In the genomic region with DNA sequence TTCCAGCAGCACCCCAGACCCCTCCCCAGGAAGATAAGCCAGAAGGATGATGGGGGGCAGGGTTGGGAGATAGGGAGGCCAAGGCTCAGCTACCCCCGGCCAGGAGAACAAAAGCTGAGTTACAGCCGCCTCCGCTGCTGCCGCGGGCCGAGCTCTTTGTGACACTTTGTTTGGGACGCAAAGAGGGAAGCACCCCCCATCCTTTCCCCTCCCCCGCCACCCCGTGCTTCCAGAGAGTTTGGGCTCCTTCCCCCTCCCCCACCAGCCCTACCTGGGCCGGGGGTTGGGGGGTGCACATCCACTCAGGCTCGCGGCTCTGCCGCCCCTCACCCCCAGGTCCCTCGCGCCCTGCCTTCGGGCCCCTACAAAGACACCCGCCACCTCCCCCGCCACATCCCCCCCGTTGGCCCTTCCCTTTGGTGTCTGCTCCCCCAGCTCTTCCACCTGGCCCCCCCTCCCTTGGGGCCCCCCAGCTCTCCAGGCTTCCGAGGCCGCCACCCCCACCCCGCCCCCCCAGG, we compare ENCODE assay signal across 1 cellular context.
TF ChIP-seq lines count a peak whose summit lies in the region.

No MANE protein-coding gene starts in this region.

TF ChIP-seq in GM23338, 12 proteins besides CTCF, POLR2A, EP300 and RAD21 (continued from another document):
- TF ChIP-seq, protein P1, sequence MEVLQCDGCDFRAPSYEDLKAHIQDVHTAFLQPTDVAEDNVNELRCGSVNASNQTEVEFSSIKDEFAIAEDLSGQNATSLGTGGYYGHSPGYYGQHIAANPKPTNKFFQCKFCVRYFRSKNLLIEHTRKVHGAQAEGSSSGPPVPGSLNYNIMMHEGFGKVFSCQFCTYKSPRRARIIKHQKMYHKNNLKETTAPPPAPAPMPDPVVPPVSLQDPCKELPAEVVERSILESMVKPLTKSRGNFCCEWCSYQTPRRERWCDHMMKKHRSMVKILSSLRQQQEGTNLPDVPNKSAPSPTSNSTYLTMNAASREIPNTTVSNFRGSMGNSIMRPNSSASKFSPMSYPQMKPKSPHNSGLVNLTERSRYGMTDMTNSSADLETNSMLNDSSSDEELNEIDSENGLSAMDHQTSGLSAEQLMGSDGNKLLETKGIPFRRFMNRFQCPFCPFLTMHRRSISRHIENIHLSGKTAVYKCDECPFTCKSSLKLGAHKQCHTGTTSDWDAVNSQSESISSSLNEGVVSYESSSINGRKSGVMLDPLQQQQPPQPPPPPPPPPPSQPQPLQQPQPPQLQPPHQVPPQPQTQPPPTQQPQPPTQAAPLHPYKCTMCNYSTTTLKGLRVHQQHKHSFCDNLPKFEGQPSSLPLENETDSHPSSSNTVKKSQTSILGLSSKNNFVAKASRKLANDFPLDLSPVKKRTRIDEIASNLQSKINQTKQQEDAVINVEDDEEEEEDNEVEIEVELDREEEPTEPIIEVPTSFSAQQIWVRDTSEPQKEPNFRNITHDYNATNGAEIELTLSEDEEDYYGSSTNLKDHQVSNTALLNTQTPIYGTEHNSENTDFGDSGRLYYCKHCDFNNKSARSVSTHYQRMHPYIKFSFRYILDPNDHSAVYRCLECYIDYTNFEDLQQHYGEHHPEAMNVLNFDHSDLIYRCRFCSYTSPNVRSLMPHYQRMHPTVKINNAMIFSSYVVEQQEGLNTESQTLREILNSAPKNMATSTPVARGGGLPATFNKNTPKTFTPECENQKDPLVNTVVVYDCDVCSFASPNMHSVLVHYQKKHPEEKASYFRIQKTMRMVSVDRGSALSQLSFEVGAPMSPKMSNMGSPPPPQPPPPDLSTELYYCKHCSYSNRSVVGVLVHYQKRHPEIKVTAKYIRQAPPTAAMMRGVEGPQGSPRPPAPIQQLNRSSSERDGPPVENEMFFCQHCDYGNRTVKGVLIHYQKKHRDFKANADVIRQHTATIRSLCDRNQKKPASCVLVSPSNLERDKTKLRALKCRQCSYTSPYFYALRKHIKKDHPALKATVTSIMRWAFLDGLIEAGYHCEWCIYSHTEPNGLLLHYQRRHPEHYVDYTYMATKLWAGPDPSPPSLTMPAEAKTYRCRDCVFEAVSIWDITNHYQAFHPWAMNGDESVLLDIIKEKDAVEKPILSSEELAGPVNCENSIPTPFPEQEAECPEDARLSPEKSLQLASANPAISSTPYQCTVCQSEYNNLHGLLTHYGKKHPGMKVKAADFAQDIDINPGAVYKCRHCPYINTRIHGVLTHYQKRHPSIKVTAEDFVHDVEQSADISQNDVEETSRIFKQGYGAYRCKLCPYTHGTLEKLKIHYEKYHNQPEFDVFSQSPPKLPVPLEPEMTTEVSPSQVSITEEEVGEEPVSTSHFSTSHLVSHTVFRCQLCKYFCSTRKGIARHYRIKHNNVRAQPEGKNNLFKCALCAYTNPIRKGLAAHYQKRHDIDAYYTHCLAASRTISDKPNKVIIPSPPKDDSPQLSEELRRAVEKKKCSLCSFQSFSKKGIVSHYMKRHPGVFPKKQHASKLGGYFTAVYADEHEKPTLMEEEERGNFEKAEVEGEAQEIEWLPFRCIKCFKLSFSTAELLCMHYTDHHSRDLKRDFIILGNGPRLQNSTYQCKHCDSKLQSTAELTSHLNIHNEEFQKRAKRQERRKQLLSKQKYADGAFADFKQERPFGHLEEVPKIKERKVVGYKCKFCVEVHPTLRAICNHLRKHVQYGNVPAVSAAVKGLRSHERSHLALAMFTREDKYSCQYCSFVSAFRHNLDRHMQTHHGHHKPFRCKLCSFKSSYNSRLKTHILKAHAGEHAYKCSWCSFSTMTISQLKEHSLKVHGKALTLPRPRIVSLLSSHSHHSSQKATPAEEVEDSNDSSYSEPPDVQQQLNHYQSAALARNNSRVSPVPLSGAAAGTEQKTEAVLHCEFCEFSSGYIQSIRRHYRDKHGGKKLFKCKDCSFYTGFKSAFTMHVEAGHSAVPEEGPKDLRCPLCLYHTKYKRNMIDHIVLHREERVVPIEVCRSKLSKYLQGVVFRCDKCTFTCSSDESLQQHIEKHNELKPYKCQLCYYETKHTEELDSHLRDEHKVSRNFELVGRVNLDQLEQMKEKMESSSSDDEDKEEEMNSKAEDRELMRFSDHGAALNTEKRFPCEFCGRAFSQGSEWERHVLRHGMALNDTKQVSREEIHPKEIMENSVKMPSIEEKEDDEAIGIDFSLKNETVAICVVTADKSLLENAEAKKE (CRISPR knock-in tag; IDR thresholded peaks at IDR 0.05): no peak
- TF ChIP-seq STAT1 (IDR thresholded peaks at IDR 0.05; ENCODE audit: unreplicated experiment) (no peak), EZH2 (IDR thresholded peaks at IDR 0.05; ENCODE audit: low read depth, unreplicated experiment) (no peak), JUNB (IDR thresholded peaks at IDR 0.05; ENCODE audit: unreplicated experiment) (no peak)
